Comparison of ENCODE assay signal across 22 cellular contexts in genomic region chr2:36484454-36484853, GRCh38.
DNase-seq lines count a peak whose midpoint lies in the region; ATAC-seq, FAIRE-seq and TF ChIP-seq lines count a peak whose summit lies in the region.
"Had no signal": no experiment of that assay in that cellular context is flagged by ENCODE, and none has a peak within 500 bp of the region (broad histone marks: within the 10 kb centered on the region; RNA-seq: fewer than 3 reads in every experiment).

No MANE protein-coding gene starts in this region.

- peak overlapping the region; percentile 94 for H2BK20ac ChIP-seq in IMR-90 (ENCODE audit: low read depth, low read length)

- CTCF ChIA-PET in IMR-90 (lab: Yijun Ruan, JAX) (no interaction called here), K562 (lab: Yijun Ruan, JAX; ENCODE audit: low intra/inter-chr PET ratio) (no interaction called here), Calu3 (lab: Charles Lee) (no interaction called here)

- peak overlapping the region; percentile 97 for H3K14ac ChIP-seq in IMR-90 (replicated peaks; ENCODE audit: low read depth, low read length)

- H3K56ac ChIP-seq in IMR-90 (ENCODE audit: extremely low read depth, insufficient read depth, low read length), result peak overlapping the region; percentile 32; the same call in 1 of the 2 replicates

- no peak for DNase-seq in IMR-90
- no peak for DNase-seq in K562 (ENCODE audit: extremely low read depth in 1 of 4, low spot score in 3 of 4)
- DNase-seq in thoracic aorta (ENCODE audit: low spot score), result no peak
- no peak for DNase-seq in NCI-H345 treated with DMSO at 0.1 percent for 48 hours (lab: John Stamatoyannopoulos, UW; ENCODE audit: unreplicated experiment)
- DNase-seq in Calu3, result no peak
- DNase-seq in activated CD4-positive, alpha-beta T cell treated with anti-CD3 and anti-CD28 coated beads for 1 hour, result no peak
- DNase-seq: activated naive CD8-positive, alpha-beta T cell treated with anti-CD3 and anti-CD28 coated beads, Interleukin-2, amount 50 U/mL, for 24 hours; cerebellar nuclear complex; COR-L47; endodermal cell; foreskin keratinocyte; HCEC 1CT; KG1; NCI-H1105; NCI-H774; T-cell had no signal

- in situ Hi-C loops in IMR-90 (cut with MboI; ENCODE audit: low sequenced_read_pairs) (no loop called here), K562 (cut with MboI) (no loop called here)

- H4K5ac ChIP-seq in IMR-90 (ENCODE audit: low read depth, low read length), result peak overlapping the region; percentile 94

- H3K27ac ChIP-seq in IMR-90 (ENCODE audit: insufficient read depth, low read length) (peak overlapping the region; percentile 93), K562 (ENCODE audit: extremely low read depth, low read depth, low read length) (no peak overlapping the region), muscle layer of duodenum (ENCODE audit: low read length) (peak overlapping the region; percentile 88), thoracic aorta (peak overlapping the region; percentile 68 to 87)
- H3K27ac ChIP-seq: foreskin keratinocyte had no signal

- peaks cover 3% of the 10 kb centered on the region for H3K9me3 Mint-ChIP-seq in Calu3 (ENCODE audit: low read depth, unreplicated experiment)
- H3K9me3 Mint-ChIP-seq: activated naive CD8-positive, alpha-beta T cell treated with anti-CD3 and anti-CD28 coated beads, Interleukin-2, amount 50 U/mL, for 24 hours; activated T-helper 2 cell treated with anti-CD3 and anti-CD28 coated beads, Interferon-gamma antibody, Interleukin-2, Interleukin-4, amounts not matched to agents 10 μg/mL and 5 μg/mL and 100 μg/mL, durations not matched to agents 14 hours and 24 hours and 36 hours; endodermal cell; natural killer cell treated with Interleukin-12 subunit alpha and Interleukin-12 subunit beta and Interleukin-15 and Interleukin-18, amount 100 ng/mL, for 72 hours; stimulated activated naive CD8-positive, alpha-beta T cell treated with anti-CD3 and anti-CD28 coated beads, Interleukin-15, Interleukin-2, amounts not matched to agents 100 ng/mL and 50 ng/mL, for 24 hours; T-cell had no signal

- H3K4me2 ChIP-seq in IMR-90 (ENCODE audit: low read depth, low read length) (no peak overlapping the region), K562 (ENCODE audit: insufficient read depth, low read length) (no peak overlapping the region)

- TF ChIP-seq CTCF in IMR-90 (conservative IDR thresholded peaks at IDR 0.05; ENCODE audit: low read depth, low read length) (no peak), K562 (IDR thresholded peaks at IDR 0.05 in 2 of 3, conservative IDR thresholded peaks at IDR 0.05 in 1 of 3; ENCODE audit: insufficient read depth in 2 of 3, low read depth in 1 of 3, low read length in 3 of 3) (no peak), thoracic aorta (IDR thresholded peaks at IDR 0.05) (no peak), Calu3 (IDR thresholded peaks at IDR 0.05; ENCODE audit: unreplicated experiment) (no peak)

- no CpG with 5 or more reads among the region's 4 CpGs for WGBS in IMR-90 (ENCODE audit: extremely low coverage in 2 of 2, insufficient read length in 1 of 2), 2 experiments
- WGBS in K562 (ENCODE audit: insufficient coverage, low coverage, missing lambda C conversion rate), result 0% methylated on average over 4 of the region's 4 CpGs

- no peak overlapping the region for H2AFZ ChIP-seq in IMR-90 (replicated peaks; ENCODE audit: low read length, poor library complexity)
- no peak overlapping the region for H2AFZ ChIP-seq in K562 (ENCODE audit: low read depth, low read length)

- H3K4me1 ChIP-seq in IMR-90 (ENCODE audit: control insufficient read depth, insufficient read depth, low read length) (peaks cover 37% of the 10 kb centered on the region), K562 (replicated peaks in 1 of 2; ENCODE audit: control insufficient read depth in 2 of 2, insufficient read depth in 2 of 2, low read length in 2 of 2) (peaks cover under 1 to 1% of the 10 kb centered on the region in 2 experiments; a peak in 3 of 5 replicates), muscle layer of duodenum (ENCODE audit: control insufficient read depth in 1 of 2, insufficient read depth in 2 of 2, low read length in 2 of 2) (peaks cover 13 to 14% of the 10 kb centered on the region in 2 donors), thoracic aorta (ENCODE audit: control insufficient read depth in 1 of 2, low read depth in 2 of 2) (peaks cover 36 to 78% of the 10 kb centered on the region in 2 donors)

- TF ChIP-seq EP300 in K562 (IDR thresholded peaks at IDR 0.05; ENCODE audit: low read length), result no peak

- H3K4me3 Mint-ChIP-seq in Calu3 (ENCODE audit: low read depth, unreplicated experiment), result no peak overlapping the region
- H3K4me3 Mint-ChIP-seq: activated naive CD8-positive, alpha-beta T cell treated with anti-CD3 and anti-CD28 coated beads, Interleukin-2, amount 50 U/mL, for 24 hours; endodermal cell; natural killer cell treated with Interleukin-12 subunit alpha and Interleukin-12 subunit beta and Interleukin-15 and Interleukin-18, amount 100 ng/mL, for 72 hours; stimulated activated naive CD8-positive, alpha-beta T cell treated with anti-CD3 and anti-CD28 coated beads, Interleukin-15, Interleukin-2, amounts not matched to agents 100 ng/mL and 50 ng/mL, for 24 hours; T-cell had no signal

- H2AK9ac ChIP-seq in IMR-90 (replicated peaks; ENCODE audit: low read depth, low read length, poor library complexity), result no peak overlapping the region

- intact Hi-C loops in IMR-90 (cut with micrococcal nuclease) (no loop called here), K562 (cut with micrococcal nuclease) (no loop called here), Calu3 (cut with micrococcal nuclease; ENCODE audit: unreplicated experiment) (no loop called here)

- H4K8ac ChIP-seq in IMR-90 (ENCODE audit: low read depth in 2 of 2, low read length in 2 of 2), result peak overlapping the region; percentile 90 to 97

- H3K36me3 Mint-ChIP-seq in Calu3 (ENCODE audit: insufficient read depth, unreplicated experiment), result no peaks in the 10 kb centered on the region

- H2AK5ac ChIP-seq in IMR-90 (ENCODE audit: low read depth, low read length), result peak overlapping the region; percentile 97

- no peaks in the 10 kb centered on the region for H3K27me3 Mint-ChIP-seq in Calu3 (ENCODE audit: unreplicated experiment)
- H3K27me3 Mint-ChIP-seq: activated naive CD8-positive, alpha-beta T cell treated with anti-CD3 and anti-CD28 coated beads, Interleukin-2, amount 50 U/mL, for 24 hours; natural killer cell treated with Interleukin-12 subunit alpha and Interleukin-12 subunit beta and Interleukin-15 and Interleukin-18, amount 100 ng/mL, for 72 hours; progenitor cell of endocrine pancreas; stimulated activated naive CD8-positive, alpha-beta T cell treated with anti-CD3 and anti-CD28 coated beads, Interleukin-15, Interleukin-2, amounts not matched to agents 100 ng/mL and 50 ng/mL, for 24 hours; T-cell had no signal

- TF ChIP-seq POLR2A in IMR-90 (IDR thresholded peaks at IDR 0.05; ENCODE audit: low read depth, low read length) (no peak), K562 (conservative IDR thresholded peaks at IDR 0.05) (no peak)

- peak overlapping the region; percentile 99 for H2BK120ac ChIP-seq in IMR-90 (ENCODE audit: low read depth, low read length)

- dilution Hi-C loops in IMR-90 (cut with HindIII; ENCODE audit: low sequenced_read_pairs, unreplicated experiment), result no loop called here

- H3K9me1 ChIP-seq in IMR-90 (ENCODE audit: insufficient read depth, low read length) (peaks cover 30% of the 10 kb centered on the region), K562 (ENCODE audit: control insufficient read depth, insufficient read depth, low read length) (no peaks in the 10 kb centered on the region)

- ATAC-seq in IMR-90 (ENCODE audit: low read depth) (no peak), K562 (no peak), thoracic aorta (ENCODE audit: insufficient number of reproducible peaks, low FRiP score, low read depth) (no peak)
- ATAC-seq: activated naive CD8-positive, alpha-beta T cell treated with anti-CD3 and anti-CD28 coated beads, Interleukin-2, amount 50 U/mL, for 24 hours; natural killer cell treated with Interleukin-12 subunit alpha and Interleukin-12 subunit beta and Interleukin-15 and Interleukin-18, amount 100 ng/mL, for 72 hours; T-cell had no signal

- H3K79me1 ChIP-seq in IMR-90 (ENCODE audit: low read depth in 1 of 2, low read length in 2 of 2), result peaks cover 44 to 60% of the 10 kb centered on the region in 2 experiments

- TF ChIP-seq RAD21 in IMR-90 (IDR thresholded peaks at IDR 0.05; ENCODE audit: low read length) (no peak), K562 (CRISPR knock-in tag; conservative IDR thresholded peaks at IDR 0.05 in 1 of 2, IDR thresholded peaks at IDR 0.05 in 1 of 2) (no peak)

- H3K9me3 ChIP-seq in IMR-90 (ENCODE audit: control insufficient read depth, insufficient read depth, low read length), result no peaks in the 10 kb centered on the region
- H3K9me3 ChIP-seq in K562 (replicated peaks; ENCODE audit: control insufficient read depth, insufficient read depth, low read depth, low read length), result no peaks in the 10 kb centered on the region
- no peaks in the 10 kb centered on the region for H3K9me3 ChIP-seq in muscle layer of duodenum (ENCODE audit: control insufficient read depth in 1 of 2, low read length in 2 of 2)
- H3K9me3 ChIP-seq in thoracic aorta, result no peaks in the 10 kb centered on the region

- FAIRE-seq in K562 (lab: Jason Lieb, UNC), result no peak

- H4K20me1 ChIP-seq in IMR-90 (ENCODE audit: insufficient read depth, low read length) (no peaks in the 10 kb centered on the region), K562 (replicated peaks; ENCODE audit: control insufficient read depth, insufficient read depth, low read length) (no peaks in the 10 kb centered on the region)

- H2BK15ac ChIP-seq in IMR-90 (ENCODE audit: low read depth, low read length), result peak overlapping the region; percentile 99; the same call in 2 of the 3 replicates

- BruUV-seq in IMR-90 (replicated peaks; lab: Mats Ljungman, UMichigan), result no TSS peak
- BruUV-seq in K562 (replicated peaks; lab: Mats Ljungman, UMichigan), result no TSS peak
- no TSS peak for BruUV-seq in Calu3 (replicated peaks; lab: Mats Ljungman, UMichigan)

- H3K18ac ChIP-seq in IMR-90 (ENCODE audit: low read depth, low read length), result peak overlapping the region; percentile 100

- peak overlapping the region; percentile 99 for H2BK5ac ChIP-seq in IMR-90 (ENCODE audit: low read depth, low read length, poor library complexity, severe bottlenecking)

- H3K79me2 ChIP-seq in K562 (ENCODE audit: control insufficient read depth, insufficient read depth, low read length), result no peaks in the 10 kb centered on the region

- H3K4me1 Mint-ChIP-seq in Calu3 (ENCODE audit: low read depth, unreplicated experiment), result peaks cover 62% of the 10 kb centered on the region
- H3K4me1 Mint-ChIP-seq: activated naive CD8-positive, alpha-beta T cell treated with anti-CD3 and anti-CD28 coated beads, Interleukin-2, amount 50 U/mL, for 24 hours had no signal

- H3K27ac Mint-ChIP-seq in Calu3 (ENCODE audit: unreplicated experiment), result no peak overlapping the region
- H3K27ac Mint-ChIP-seq: activated naive CD8-positive, alpha-beta T cell treated with anti-CD3 and anti-CD28 coated beads, Interleukin-2, amount 50 U/mL, for 24 hours; activated T-helper 2 cell treated with anti-CD3 and anti-CD28 coated beads, Interferon-gamma antibody, Interleukin-2, Interleukin-4, amounts not matched to agents 10 μg/mL and 5 μg/mL and 100 μg/mL, durations not matched to agents 14 hours and 24 hours and 36 hours; endodermal cell; natural killer cell treated with Interleukin-12 subunit alpha and Interleukin-12 subunit beta and Interleukin-15 and Interleukin-18, amount 100 ng/mL, for 72 hours; progenitor cell of endocrine pancreas; stimulated activated naive CD8-positive, alpha-beta T cell treated with anti-CD3 and anti-CD28 coated beads, Interleukin-15, Interleukin-2, amounts not matched to agents 100 ng/mL and 50 ng/mL, for 24 hours; T-cell had no signal

- H3K4me3 ChIP-seq in IMR-90 (ENCODE audit: insufficient read depth, low read depth, low read length), result no peak overlapping the region
- no peak overlapping the region for H3K4me3 ChIP-seq in K562
- H3K4me3 ChIP-seq in muscle layer of duodenum (ENCODE audit: low read depth in 1 of 2, low read length in 2 of 2), result no peak overlapping the region
- H3K4me3 ChIP-seq in thoracic aorta, result no peak overlapping the region
- H3K4me3 ChIP-seq: lung had no signal

- POLR2A ChIA-PET in IMR-90 (lab: Charles Lee; ENCODE audit: unreplicated experiment) (no interaction called here), K562 (lab: Yijun Ruan, JAX) (no interaction called here)

- peak overlapping the region; percentile 99 for H4K91ac ChIP-seq in IMR-90 (ENCODE audit: insufficient read depth, low read depth, low read length)

- H3K36me3 ChIP-seq in IMR-90 (ENCODE audit: control insufficient read depth, insufficient read depth, low read length), result peaks cover 32% of the 10 kb centered on the region
- H3K36me3 ChIP-seq in K562 (ENCODE audit: control insufficient read depth, insufficient read depth, low read length), result no peaks in the 10 kb centered on the region
- H3K36me3 ChIP-seq in muscle layer of duodenum (ENCODE audit: control insufficient read depth in 1 of 2, insufficient read depth in 2 of 2, low read length in 2 of 2), result peaks cover 8 to 15% of the 10 kb centered on the region in 2 donors
- peaks cover 11% of the 10 kb centered on the region for H3K36me3 ChIP-seq in thoracic aorta

- no peaks in the 10 kb centered on the region for H3K27me3 ChIP-seq in IMR-90 (ENCODE audit: control insufficient read depth, insufficient read depth, low read length)
- no peaks in the 10 kb centered on the region for H3K27me3 ChIP-seq in K562 (ENCODE audit: control insufficient read depth in 2 of 2, insufficient read depth in 2 of 2, low read length in 2 of 2)
- H3K27me3 ChIP-seq in muscle layer of duodenum (ENCODE audit: low read depth, low read length), result no peaks in the 10 kb centered on the region
- no peaks in the 10 kb centered on the region for H3K27me3 ChIP-seq in thoracic aorta (replicated peaks; ENCODE audit: insufficient read depth)
- H3K27me3 ChIP-seq: foreskin keratinocyte had no signal

- peak overlapping the region; percentile 100; the same call in 1 of the 2 replicates for H3K23ac ChIP-seq in IMR-90 (ENCODE audit: low read depth, low read length)

- peak overlapping the region; percentile 98 for H3K4ac ChIP-seq in IMR-90 (ENCODE audit: low read depth, low read length)

- H3K9ac ChIP-seq in IMR-90 (ENCODE audit: low read depth, low read length), result peak overlapping the region; percentile 47; the same call in 1 of the 2 replicates
- H3K9ac ChIP-seq in K562 (ENCODE audit: insufficient read depth in 1 of 2, low read depth in 2 of 2, low read length in 2 of 2), result no peak overlapping the region
